In the genomic region with DNA sequence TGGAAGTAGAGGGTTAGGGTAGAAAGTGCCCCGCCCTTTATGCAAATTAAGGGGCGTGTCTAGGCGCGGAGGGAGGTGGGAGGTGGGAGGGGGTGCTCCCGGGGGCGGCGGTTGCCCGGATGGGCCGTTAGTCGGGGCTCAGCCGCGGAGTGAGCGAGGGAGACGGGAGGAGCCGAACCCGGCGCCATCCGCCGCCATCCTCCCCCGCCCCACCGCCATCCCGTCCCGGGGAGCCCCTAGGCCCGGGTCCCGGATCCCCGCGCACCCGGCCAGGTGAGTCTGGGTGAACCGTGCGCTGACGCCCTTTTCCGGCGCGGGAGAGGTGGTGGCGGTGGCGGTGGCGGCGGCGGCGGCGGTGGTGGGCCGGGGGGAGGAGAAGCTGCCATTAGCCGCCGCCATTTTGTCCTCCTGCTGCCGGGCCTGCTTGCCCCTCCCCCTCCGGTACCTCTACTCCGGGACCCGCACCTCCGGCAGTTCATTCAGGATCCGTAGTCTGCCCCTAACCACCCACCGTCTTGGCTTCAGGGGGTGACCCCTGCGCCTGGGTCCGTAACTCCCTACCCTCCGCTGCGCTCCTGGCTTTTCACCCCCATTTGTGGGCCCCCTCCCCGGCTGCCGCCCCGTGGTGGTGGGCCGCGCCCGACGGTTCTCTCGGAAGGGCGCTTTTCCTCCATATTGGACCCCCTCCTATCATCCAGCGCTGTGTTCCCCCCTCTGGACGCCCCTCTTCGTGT, we compare ENCODE assay signal across 1 cellular context.
TF ChIP-seq lines count a peak whose summit lies in the region.

PRRC2A (plus strand) TSS at position 130 of the 734 bp plus-strand sequence. CDS start 2,075 bp downstream, outside the sequence.

TF ChIP-seq in HEK293, 187 proteins besides CTCF, POLR2A, EP300 and RAD21 (continued from another document and continues in another):
- TF ChIP-seq, protein P1, sequence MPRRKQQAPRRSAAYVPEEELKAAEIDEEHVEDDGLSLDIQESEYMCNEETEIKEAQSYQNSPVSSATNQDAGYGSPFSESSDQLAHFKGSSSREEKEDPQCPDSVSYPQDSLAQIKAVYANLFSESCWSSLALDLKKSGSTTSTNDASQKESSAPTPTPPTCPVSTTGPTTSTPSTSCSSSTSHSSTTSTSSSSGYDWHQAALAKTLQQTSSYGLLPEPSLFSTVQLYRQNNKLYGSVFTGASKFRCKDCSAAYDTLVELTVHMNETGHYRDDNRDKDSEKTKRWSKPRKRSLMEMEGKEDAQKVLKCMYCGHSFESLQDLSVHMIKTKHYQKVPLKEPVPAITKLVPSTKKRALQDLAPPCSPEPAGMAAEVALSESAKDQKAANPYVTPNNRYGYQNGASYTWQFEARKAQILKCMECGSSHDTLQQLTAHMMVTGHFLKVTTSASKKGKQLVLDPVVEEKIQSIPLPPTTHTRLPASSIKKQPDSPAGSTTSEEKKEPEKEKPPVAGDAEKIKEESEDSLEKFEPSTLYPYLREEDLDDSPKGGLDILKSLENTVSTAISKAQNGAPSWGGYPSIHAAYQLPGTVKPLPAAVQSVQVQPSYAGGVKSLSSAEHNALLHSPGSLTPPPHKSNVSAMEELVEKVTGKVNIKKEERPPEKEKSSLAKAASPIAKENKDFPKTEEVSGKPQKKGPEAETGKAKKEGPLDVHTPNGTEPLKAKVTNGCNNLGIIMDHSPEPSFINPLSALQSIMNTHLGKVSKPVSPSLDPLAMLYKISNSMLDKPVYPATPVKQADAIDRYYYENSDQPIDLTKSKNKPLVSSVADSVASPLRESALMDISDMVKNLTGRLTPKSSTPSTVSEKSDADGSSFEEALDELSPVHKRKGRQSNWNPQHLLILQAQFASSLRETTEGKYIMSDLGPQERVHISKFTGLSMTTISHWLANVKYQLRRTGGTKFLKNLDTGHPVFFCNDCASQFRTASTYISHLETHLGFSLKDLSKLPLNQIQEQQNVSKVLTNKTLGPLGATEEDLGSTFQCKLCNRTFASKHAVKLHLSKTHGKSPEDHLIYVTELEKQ (tag by site-specific recombination; IDR thresholded peaks at IDR 0.05; ENCODE audit: borderline replicate concordance) = peak; percentile 42; the same call in 1 of the 2 replicates
- no peak for TF ChIP-seq ZNF132 (tag by site-specific recombination; IDR thresholded peaks at IDR 0.05; ENCODE audit: borderline replicate concordance)
- TF ChIP-seq ZNF843 (tag by site-specific recombination; IDR thresholded peaks at IDR 0.05) = no peak; the same call in 1 of the 2 replicates
- TF ChIP-seq, protein P2, sequence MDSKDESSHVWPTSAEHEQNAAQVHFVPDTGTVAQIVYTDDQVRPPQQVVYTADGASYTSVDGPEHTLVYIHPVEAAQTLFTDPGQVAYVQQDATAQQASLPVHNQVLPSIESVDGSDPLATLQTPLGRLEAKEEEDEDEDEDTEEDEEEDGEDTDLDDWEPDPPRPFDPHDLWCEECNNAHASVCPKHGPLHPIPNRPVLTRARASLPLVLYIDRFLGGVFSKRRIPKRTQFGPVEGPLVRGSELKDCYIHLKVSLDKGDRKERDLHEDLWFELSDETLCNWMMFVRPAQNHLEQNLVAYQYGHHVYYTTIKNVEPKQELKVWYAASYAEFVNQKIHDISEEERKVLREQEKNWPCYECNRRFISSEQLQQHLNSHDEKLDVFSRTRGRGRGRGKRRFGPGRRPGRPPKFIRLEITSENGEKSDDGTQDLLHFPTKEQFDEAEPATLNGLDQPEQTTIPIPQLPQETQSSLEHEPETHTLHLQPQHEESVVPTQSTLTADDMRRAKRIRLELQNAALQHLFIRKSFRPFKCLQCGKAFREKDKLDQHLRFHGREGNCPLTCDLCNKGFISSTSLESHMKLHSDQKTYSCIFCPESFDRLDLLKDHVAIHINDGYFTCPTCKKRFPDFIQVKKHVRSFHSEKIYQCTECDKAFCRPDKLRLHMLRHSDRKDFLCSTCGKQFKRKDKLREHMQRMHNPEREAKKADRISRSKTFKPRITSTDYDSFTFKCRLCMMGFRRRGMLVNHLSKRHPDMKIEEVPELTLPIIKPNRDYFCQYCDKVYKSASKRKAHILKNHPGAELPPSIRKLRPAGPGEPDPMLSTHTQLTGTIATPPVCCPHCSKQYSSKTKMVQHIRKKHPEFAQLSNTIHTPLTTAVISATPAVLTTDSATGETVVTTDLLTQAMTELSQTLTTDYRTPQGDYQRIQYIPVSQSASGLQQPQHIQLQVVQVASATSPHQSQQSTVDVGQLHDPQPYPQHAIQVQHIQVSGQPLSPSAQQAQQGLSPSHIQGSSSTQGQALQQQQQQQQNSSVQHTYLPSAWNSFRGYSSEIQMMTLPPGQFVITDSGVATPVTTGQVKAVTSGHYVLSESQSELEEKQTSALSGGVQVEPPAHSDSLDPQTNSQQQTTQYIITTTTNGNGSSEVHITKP (tag by site-specific recombination; IDR thresholded peaks at IDR 0.05) = no peak
- TF ChIP-seq, protein P3, sequence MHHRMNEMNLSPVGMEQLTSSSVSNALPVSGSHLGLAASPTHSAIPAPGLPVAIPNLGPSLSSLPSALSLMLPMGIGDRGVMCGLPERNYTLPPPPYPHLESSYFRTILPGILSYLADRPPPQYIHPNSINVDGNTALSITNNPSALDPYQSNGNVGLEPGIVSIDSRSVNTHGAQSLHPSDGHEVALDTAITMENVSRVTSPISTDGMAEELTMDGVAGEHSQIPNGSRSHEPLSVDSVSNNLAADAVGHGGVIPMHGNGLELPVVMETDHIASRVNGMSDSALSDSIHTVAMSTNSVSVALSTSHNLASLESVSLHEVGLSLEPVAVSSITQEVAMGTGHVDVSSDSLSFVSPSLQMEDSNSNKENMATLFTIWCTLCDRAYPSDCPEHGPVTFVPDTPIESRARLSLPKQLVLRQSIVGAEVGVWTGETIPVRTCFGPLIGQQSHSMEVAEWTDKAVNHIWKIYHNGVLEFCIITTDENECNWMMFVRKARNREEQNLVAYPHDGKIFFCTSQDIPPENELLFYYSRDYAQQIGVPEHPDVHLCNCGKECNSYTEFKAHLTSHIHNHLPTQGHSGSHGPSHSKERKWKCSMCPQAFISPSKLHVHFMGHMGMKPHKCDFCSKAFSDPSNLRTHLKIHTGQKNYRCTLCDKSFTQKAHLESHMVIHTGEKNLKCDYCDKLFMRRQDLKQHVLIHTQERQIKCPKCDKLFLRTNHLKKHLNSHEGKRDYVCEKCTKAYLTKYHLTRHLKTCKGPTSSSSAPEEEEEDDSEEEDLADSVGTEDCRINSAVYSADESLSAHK (tag by site-specific recombination; IDR thresholded peaks at IDR 0.05) = peak; percentile 78
- no peak for TF ChIP-seq GLI2 (tag by site-specific recombination; IDR thresholded peaks at IDR 0.05; ENCODE audit: borderline replicate concordance, low read depth)
- TF ChIP-seq KLF16 (tag by site-specific recombination; IDR thresholded peaks at IDR 0.05) = peak; percentile 92
- no peak for TF ChIP-seq ZFP3 (tag by site-specific recombination; IDR thresholded peaks at IDR 0.05; ENCODE audit: low read depth)
- TF ChIP-seq YY1 (tag by site-specific recombination; IDR thresholded peaks at IDR 0.05) = peak; percentile 99
- peak; percentile 96 for TF ChIP-seq KLF17 (tag by site-specific recombination; IDR thresholded peaks at IDR 0.05)
- TF ChIP-seq ZNF16 (tag by site-specific recombination; IDR thresholded peaks at IDR 0.05; ENCODE audit: low read depth) = no peak
- TF ChIP-seq ZNF394 (tag by site-specific recombination; IDR thresholded peaks at IDR 0.05; ENCODE audit: borderline replicate concordance) = peak; percentile 81; the same call in 1 of the 2 replicates
- TF ChIP-seq ZNF274 (IDR thresholded peaks at IDR 0.05; ENCODE audit: low read length) = no peak
- no peak for TF ChIP-seq ZNF274 (tag by site-specific recombination; IDR thresholded peaks at IDR 0.05; ENCODE audit: borderline replicate concordance)
- no peak for TF ChIP-seq ZNF140 (tag by site-specific recombination; IDR thresholded peaks at IDR 0.05)
- TF ChIP-seq ZNF660 (tag by site-specific recombination; IDR thresholded peaks at IDR 0.05) = peak; percentile 74
- peak; percentile 75; the same call in 1 of the 2 replicates for TF ChIP-seq ZNF610 (tag by site-specific recombination; IDR thresholded peaks at IDR 0.05; ENCODE audit: borderline replicate concordance)
- TF ChIP-seq ZNF785 (tag by site-specific recombination; IDR thresholded peaks at IDR 0.05) = peak; percentile 60; the same call in 1 of the 2 replicates
- TF ChIP-seq ZNF776 (tag by site-specific recombination; IDR thresholded peaks at IDR 0.05; ENCODE audit: borderline replicate concordance) = no peak
- peak; percentile 81 for TF ChIP-seq ZNF501 (tag by site-specific recombination; IDR thresholded peaks at IDR 0.05)
- TF ChIP-seq ZNF416 (tag by site-specific recombination; IDR thresholded peaks at IDR 0.05) = no peak
- TF ChIP-seq, protein P4, sequence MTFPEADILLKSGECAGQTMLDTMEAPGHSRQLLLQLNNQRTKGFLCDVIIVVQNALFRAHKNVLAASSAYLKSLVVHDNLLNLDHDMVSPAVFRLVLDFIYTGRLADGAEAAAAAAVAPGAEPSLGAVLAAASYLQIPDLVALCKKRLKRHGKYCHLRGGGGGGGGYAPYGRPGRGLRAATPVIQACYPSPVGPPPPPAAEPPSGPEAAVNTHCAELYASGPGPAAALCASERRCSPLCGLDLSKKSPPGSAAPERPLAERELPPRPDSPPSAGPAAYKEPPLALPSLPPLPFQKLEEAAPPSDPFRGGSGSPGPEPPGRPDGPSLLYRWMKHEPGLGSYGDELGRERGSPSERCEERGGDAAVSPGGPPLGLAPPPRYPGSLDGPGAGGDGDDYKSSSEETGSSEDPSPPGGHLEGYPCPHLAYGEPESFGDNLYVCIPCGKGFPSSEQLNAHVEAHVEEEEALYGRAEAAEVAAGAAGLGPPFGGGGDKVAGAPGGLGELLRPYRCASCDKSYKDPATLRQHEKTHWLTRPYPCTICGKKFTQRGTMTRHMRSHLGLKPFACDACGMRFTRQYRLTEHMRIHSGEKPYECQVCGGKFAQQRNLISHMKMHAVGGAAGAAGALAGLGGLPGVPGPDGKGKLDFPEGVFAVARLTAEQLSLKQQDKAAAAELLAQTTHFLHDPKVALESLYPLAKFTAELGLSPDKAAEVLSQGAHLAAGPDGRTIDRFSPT (tag by site-specific recombination; IDR thresholded peaks at IDR 0.05) = peak; percentile 37; the same call in 1 of the 2 replicates
- no peak for TF ChIP-seq ZNF677 (tag by site-specific recombination; IDR thresholded peaks at IDR 0.05)
- TF ChIP-seq IKZF3 (tag by site-specific recombination; IDR thresholded peaks at IDR 0.05) = 0 out of 2 replicates have a peak, but pooled peaks have one; percentile 12
- TF ChIP-seq ZNF549 (tag by site-specific recombination; IDR thresholded peaks at IDR 0.05) = no peak
- no peak for TF ChIP-seq MEIS1 (CRISPR knock-in tag; IDR thresholded peaks at IDR 0.05; ENCODE audit: borderline replicate concordance)
- TF ChIP-seq ZNF658 (tag by site-specific recombination; IDR thresholded peaks at IDR 0.05) = no peak
- no peak for TF ChIP-seq ZNF510 (tag by site-specific recombination; IDR thresholded peaks at IDR 0.05; ENCODE audit: insufficient replicate concordance)
- no peak for TF ChIP-seq SETDB1 (IDR thresholded peaks at IDR 0.05; ENCODE audit: insufficient read length, low read length)
- no peak for TF ChIP-seq ZNF112 (tag by site-specific recombination; IDR thresholded peaks at IDR 0.05)
- TF ChIP-seq, protein P5, sequence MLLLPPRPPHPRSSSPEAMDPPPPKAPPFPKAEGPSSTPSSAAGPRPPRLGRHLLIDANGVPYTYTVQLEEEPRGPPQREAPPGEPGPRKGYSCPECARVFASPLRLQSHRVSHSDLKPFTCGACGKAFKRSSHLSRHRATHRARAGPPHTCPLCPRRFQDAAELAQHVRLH (tag by site-specific recombination; IDR thresholded peaks at IDR 0.05) = no peak; the same call in 1 of the 2 replicates
- TF ChIP-seq ZBTB21 (tag by site-specific recombination; IDR thresholded peaks at IDR 0.05) = no peak; the same call in 1 of the 2 replicates
- 0 out of 2 replicates have a peak, but pooled peaks have one; percentile 3 for TF ChIP-seq ZNF426 (tag by site-specific recombination; IDR thresholded peaks at IDR 0.05)
- TF ChIP-seq KLF7 (tag by site-specific recombination; IDR thresholded peaks at IDR 0.05; ENCODE audit: borderline replicate concordance) = peak; percentile 67; the same call in 1 of the 2 replicates
- no peak for TF ChIP-seq ZNF214 (tag by site-specific recombination; IDR thresholded peaks at IDR 0.05; ENCODE audit: borderline replicate concordance)
- TF ChIP-seq, protein P6, sequence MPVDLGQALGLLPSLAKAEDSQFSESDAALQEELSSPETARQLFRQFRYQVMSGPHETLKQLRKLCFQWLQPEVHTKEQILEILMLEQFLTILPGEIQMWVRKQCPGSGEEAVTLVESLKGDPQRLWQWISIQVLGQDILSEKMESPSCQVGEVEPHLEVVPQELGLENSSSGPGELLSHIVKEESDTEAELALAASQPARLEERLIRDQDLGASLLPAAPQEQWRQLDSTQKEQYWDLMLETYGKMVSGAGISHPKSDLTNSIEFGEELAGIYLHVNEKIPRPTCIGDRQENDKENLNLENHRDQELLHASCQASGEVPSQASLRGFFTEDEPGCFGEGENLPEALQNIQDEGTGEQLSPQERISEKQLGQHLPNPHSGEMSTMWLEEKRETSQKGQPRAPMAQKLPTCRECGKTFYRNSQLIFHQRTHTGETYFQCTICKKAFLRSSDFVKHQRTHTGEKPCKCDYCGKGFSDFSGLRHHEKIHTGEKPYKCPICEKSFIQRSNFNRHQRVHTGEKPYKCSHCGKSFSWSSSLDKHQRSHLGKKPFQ (tag by site-specific recombination; IDR thresholded peaks at IDR 0.05) = 0 out of 2 replicates have a peak, but pooled peaks have one; percentile 10
- TF ChIP-seq ZNF354C (tag by site-specific recombination; IDR thresholded peaks at IDR 0.05; ENCODE audit: borderline replicate concordance, low read depth) = no peak
- TF ChIP-seq ZNF571 (tag by site-specific recombination; IDR thresholded peaks at IDR 0.05) = no peak
- TF ChIP-seq ZNF174 (tag by site-specific recombination; IDR thresholded peaks at IDR 0.05) = no peak
- no peak for TF ChIP-seq ZNF747 (tag by site-specific recombination; IDR thresholded peaks at IDR 0.05)
- peak; percentile 93 for TF ChIP-seq PATZ1 (tag by site-specific recombination; IDR thresholded peaks at IDR 0.05)
- TF ChIP-seq ZNF266 (tag by site-specific recombination; IDR thresholded peaks at IDR 0.05; ENCODE audit: low read depth) = no peak
- TF ChIP-seq ZNF530 (tag by site-specific recombination; IDR thresholded peaks at IDR 0.05; ENCODE audit: low read depth) = no peak
